1 cellular context compared by ENCODE assay signal in genomic region chr1:45303582-45304310, GRCh38.
TF ChIP-seq lines count a peak whose summit lies in the region.

No MANE protein-coding gene starts in this region.

TF ChIP-seq in HepG2, 621 proteins besides CTCF, POLR2A, EP300 and RAD21 (continues in another document):
- peak; percentile 72; the same call in 1 of the 2 replicates for TF ChIP-seq ZNF333 (CRISPR knock-in tag; IDR thresholded peaks at IDR 0.05; ENCODE audit: borderline replicate concordance)
- TF ChIP-seq MLX (CRISPR knock-in tag; IDR thresholded peaks at IDR 0.05), result no peak
- TF ChIP-seq ZNF710 (CRISPR knock-in tag; IDR thresholded peaks at IDR 0.05; ENCODE audit: borderline replicate concordance), result no peak
- TF ChIP-seq FOXJ3 (CRISPR knock-in tag; IDR thresholded peaks at IDR 0.05; ENCODE audit: borderline replicate concordance), result no peak
- TF ChIP-seq ZBED4 (CRISPR knock-in tag; IDR thresholded peaks at IDR 0.05; ENCODE audit: borderline replicate concordance), result peak; percentile 28; the same call in 1 of the 2 replicates
- peak; percentile 92 for TF ChIP-seq ZNF335 (CRISPR knock-in tag; IDR thresholded peaks at IDR 0.05)
- TF ChIP-seq CHD2 (IDR thresholded peaks at IDR 0.05; ENCODE audit: low read depth, low read length), result no peak; the same call in 1 of the 2 replicates
- TF ChIP-seq TOPORS (CRISPR knock-in tag; IDR thresholded peaks at IDR 0.05), result peak; percentile 67; the same call in 1 of the 2 replicates
- TF ChIP-seq ASH2L (IDR thresholded peaks at IDR 0.05; ENCODE audit: insufficient read length, low read depth, low read length), result no peak
- TF ChIP-seq SRSF4 (IDR thresholded peaks at IDR 0.05; ENCODE audit: low read depth, low read length, poor library complexity, severe bottlenecking), result no peak
- TF ChIP-seq ZBTB38 (CRISPR knock-in tag; IDR thresholded peaks at IDR 0.05), result peak; percentile 81
- 0 out of 2 replicates have a peak, but pooled peaks have one; percentile 29 for TF ChIP-seq ZBTB2 (CRISPR knock-in tag; IDR thresholded peaks at IDR 0.05; ENCODE audit: low read depth)
- peak; percentile 57 for TF ChIP-seq HNRNPLL (IDR thresholded peaks at IDR 0.05; ENCODE audit: low read depth, low read length, poor library complexity, severe bottlenecking)
- TF ChIP-seq LRRFIP1 (CRISPR knock-in tag; conservative IDR thresholded peaks at IDR 0.05), result no peak
- 0 out of 2 replicates have a peak, but pooled peaks have one; percentile 53 for TF ChIP-seq ZNF766 (CRISPR knock-in tag; IDR thresholded peaks at IDR 0.05; ENCODE audit: borderline replicate concordance)
- no peak for TF ChIP-seq ZBTB20 (CRISPR knock-in tag; IDR thresholded peaks at IDR 0.05; ENCODE audit: borderline replicate concordance, low read depth)
- peak; percentile 11; the same call in 1 of the 2 replicates for TF ChIP-seq ATF7-NPFF (CRISPR knock-in tag; IDR thresholded peaks at IDR 0.05; ENCODE audit: low read depth)
- no peak for TF ChIP-seq IKZF1 (IDR thresholded peaks at IDR 0.05)
- peak; percentile 81 for TF ChIP-seq SNAPC4 (CRISPR knock-in tag; IDR thresholded peaks at IDR 0.05)
- peak; percentile 92 for TF ChIP-seq ZNF343 (CRISPR knock-in tag; IDR thresholded peaks at IDR 0.05)
- TF ChIP-seq ARNT2 (CRISPR knock-in tag; IDR thresholded peaks at IDR 0.05; ENCODE audit: low read depth), result peak; percentile 51; the same call in 1 of the 2 replicates
- no peak for TF ChIP-seq AKNA (CRISPR knock-in tag; IDR thresholded peaks at IDR 0.05; ENCODE audit: borderline replicate concordance)
- TF ChIP-seq ZNF468 (CRISPR knock-in tag; IDR thresholded peaks at IDR 0.05), result no peak
- TF ChIP-seq ZNF557 (CRISPR knock-in tag; IDR thresholded peaks at IDR 0.05), result no peak
- TF ChIP-seq ZSCAN31 (CRISPR knock-in tag; IDR thresholded peaks at IDR 0.05; ENCODE audit: low read depth), result peak; percentile 61
- no peak for TF ChIP-seq KDM4B (CRISPR knock-in tag; IDR thresholded peaks at IDR 0.05)
- no peak for TF ChIP-seq AKAP8 (CRISPR knock-in tag; IDR thresholded peaks at IDR 0.05)
- TF ChIP-seq ZKSCAN8 (CRISPR knock-in tag; IDR thresholded peaks at IDR 0.05; ENCODE audit: borderline replicate concordance), result peak; percentile 60; the same call in 1 of the 2 replicates
- TF ChIP-seq ZNF780A (CRISPR knock-in tag; IDR thresholded peaks at IDR 0.05), result no peak
- TF ChIP-seq CREM (IDR thresholded peaks at IDR 0.05), result no peak; the same call in 1 of the 2 replicates
- no peak for TF ChIP-seq CREM (CRISPR knock-in tag; IDR thresholded peaks at IDR 0.05)
- TF ChIP-seq ZNF670 (CRISPR knock-in tag; IDR thresholded peaks at IDR 0.05; ENCODE audit: borderline replicate concordance), result 0 out of 2 replicates have a peak, but pooled peaks have one; percentile 59
- TF ChIP-seq IKZF4 (CRISPR knock-in tag; IDR thresholded peaks at IDR 0.05; ENCODE audit: borderline replicate concordance, low read depth, not compliant biosample characterization), result no peak
- TF ChIP-seq ZMAT5 (CRISPR knock-in tag; IDR thresholded peaks at IDR 0.05; ENCODE audit: borderline replicate concordance, low read depth), result no peak
- TF ChIP-seq KLF13 (CRISPR knock-in tag; IDR thresholded peaks at IDR 0.05), result peak; percentile 76; the same call in 1 of the 2 replicates
- no peak for TF ChIP-seq KLF9 (CRISPR knock-in tag; IDR thresholded peaks at IDR 0.05; ENCODE audit: low read depth)
- TF ChIP-seq STAT5B (CRISPR knock-in tag; IDR thresholded peaks at IDR 0.05), result no peak
